In the genomic region with DNA sequence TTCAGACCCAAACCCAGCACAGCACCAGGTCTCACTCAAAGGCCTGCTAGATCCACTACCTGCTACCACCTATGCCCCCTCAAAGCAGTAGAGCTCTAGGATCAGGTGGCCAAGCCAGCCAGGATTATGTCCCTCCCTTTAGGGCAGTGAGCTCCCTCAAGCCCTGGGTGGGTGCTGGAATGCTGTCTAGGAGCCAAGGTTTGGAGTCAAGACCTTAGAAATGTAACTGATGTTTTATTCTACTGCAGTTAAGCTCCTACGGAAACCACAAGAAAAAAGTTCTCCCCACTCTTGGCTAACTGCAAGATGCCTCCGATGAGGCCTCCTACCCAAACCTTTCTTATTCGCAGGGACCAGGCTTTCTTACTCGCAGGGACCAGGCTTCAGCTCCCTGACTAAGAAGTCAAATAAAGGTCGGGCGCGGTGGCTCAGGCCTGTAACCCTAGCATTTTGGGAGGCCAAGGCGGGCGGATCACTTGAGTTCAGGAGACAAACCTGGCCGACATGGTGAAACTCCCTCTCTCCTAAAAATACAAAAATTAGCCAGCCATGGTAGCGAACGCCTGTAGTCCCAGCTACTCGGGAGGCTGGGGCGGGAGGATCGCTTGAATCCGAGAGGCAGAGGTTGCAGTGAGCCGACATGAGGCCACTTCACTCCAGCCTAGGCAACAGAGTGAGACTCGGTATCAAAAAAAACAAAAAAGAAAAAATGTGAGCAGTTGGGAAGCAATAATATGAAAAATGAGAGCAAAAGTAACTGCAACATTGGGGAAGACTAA, we compare ENCODE assay signal across 8 cellular contexts. TPM values are rescaled to one million over a fixed set of nuclear protein-coding genes. Genes with fewer than 3 reads are reported as not detected.
DNase-seq lines count a peak whose midpoint lies in the region; ATAC-seq and TF ChIP-seq lines count a peak whose summit lies in the region.

No MANE protein-coding gene starts in this region.

- no peak for TF ChIP-seq CTCF in foreskin fibroblast (IDR thresholded peaks at IDR 0.05; ENCODE audit: low read depth, low read length)

- H3K36me3 ChIP-seq in H7 (replicated peaks; ENCODE audit: control insufficient read depth, insufficient read depth, low read length) (no peaks in the 10 kb centered on the region), skeletal muscle satellite cell (ENCODE audit: insufficient read depth, low read length) (no peaks in the 10 kb centered on the region)

- H3K9me3 Mint-ChIP-seq in T-cell: no peaks in the 10 kb centered on the region

- CTCF ChIA-PET in T-cell (lab: Charles Lee): interaction anchor here in 1 of 2 donors (1.0 to 2.4 kb wide), 3 partner anchors 27 to 155 kb away, joined by 3 to 20 read pairs (median 6); a partner anchor contains a TSS

- peak overlapping the region; percentile 38 for H3K9ac ChIP-seq in skeletal muscle satellite cell (ENCODE audit: low read depth, low read length)

- peaks cover 25% of the 10 kb centered on the region for H3K4me1 ChIP-seq in skeletal muscle satellite cell (ENCODE audit: control insufficient read depth, insufficient read depth, low read length)

- H3K27me3 ChIP-seq in H7 (ENCODE audit: control insufficient read depth, insufficient read depth, low read length): no peaks in the 10 kb centered on the region
- H3K27me3 ChIP-seq in skeletal muscle satellite cell (ENCODE audit: control insufficient read depth, insufficient read depth, low read length): no peaks in the 10 kb centered on the region

- H3K9me3 ChIP-seq in skeletal muscle satellite cell (replicated peaks; ENCODE audit: low read length): no peaks in the 10 kb centered on the region

- H3K4me2 ChIP-seq in skeletal muscle satellite cell (ENCODE audit: low read length): peak overlapping the region; percentile 77

- H3K27me3 Mint-ChIP-seq in T-cell: no peaks in the 10 kb centered on the region

- peaks cover 36 to 53% (median 52%) of the 10 kb centered on the region in 3 donors for H3K4me1 Mint-ChIP-seq in T-cell

- no peaks in the 10 kb centered on the region for H3K36me3 Mint-ChIP-seq in T-cell

- H3K4me3 Mint-ChIP-seq in T-cell: peak overlapping the region; percentile 78 to 97 (median 90)

- H3K4me3 ChIP-seq in H7 (ENCODE audit: insufficient read depth, low read depth, low read length) (no peak overlapping the region), foreskin fibroblast (ENCODE audit: low read depth in 1 of 2, low read length in 2 of 2) (peak overlapping the region; percentile 22 to 38), skeletal muscle satellite cell (ENCODE audit: low read length) (peak overlapping the region; percentile 53)

- H3K27ac Mint-ChIP-seq in T-cell: peak overlapping the region; percentile 100

- peak; percentile 16 for DNase-seq in H7
- DNase-seq in T-cell: no peak
- no peak for DNase-seq in foreskin fibroblast
- no peak for DNase-seq in HPDE6-E6E7 (ENCODE audit: extremely low spot score)
- no peak for DNase-seq in NCI-H526 (lab: John Stamatoyannopoulos, UW)
- no peak for DNase-seq in foreskin melanocyte
- DNase-seq in DMS53 (lab: John Stamatoyannopoulos, UW): no peak

- ATAC-seq in T-cell (replicated peaks in 1 of 4): no peak

- POLR2A ChIA-PET in T-cell (lab: Charles Lee): interaction anchor here (0.5 to 3.6 kb wide), 19 partner anchors 10 to 1502 kb away, joined by 3 to 80 read pairs (median 6); a partner anchor contains a TSS

RNA-seq across cellular contexts. Expression of a gene that starts 31.8 kb away (rescaled TPM):
- 20.3 and 43.0 TPM in 2 replicates for total RNA-seq in H7 (2014; rRNA removed; shearing (Covaris generic))
- 1 to 10 TPM; 1.3 to 2.9 (median 2.4) TPM for total RNA-seq in T-cell
- total RNA-seq in skeletal muscle satellite cell (2012; rRNA removed): 26.4 and 27.7 TPM in 2 replicates
